Comparison of ENCODE assay signal across 8 cellular contexts in genomic region chr2:42141687-42142475, GRCh38. TPM values are rescaled to one million over a fixed set of nuclear protein-coding genes. Genes with fewer than 3 reads are reported as not detected.
DNase-seq lines count a peak whose midpoint lies in the region; ATAC-seq and TF ChIP-seq lines count a peak whose summit lies in the region.

No MANE protein-coding gene starts in this region.

- peaks cover 0 to 45% (median 33%) of the 10 kb centered on the region in 3 donors for H3K4me1 ChIP-seq in gastroesophageal sphincter

- no peaks in the 10 kb centered on the region for H3K9me3 Mint-ChIP-seq in activated T-helper 17 cell treated with anti-CD3 and anti-CD28 coated beads, Interleukin-2, amount 50 U/mL, for 72 hours

- no peak for TF ChIP-seq EP300 in gastroesophageal sphincter (IDR thresholded peaks at IDR 0.05)

- peak overlapping the region; percentile 88 for H3K27ac Mint-ChIP-seq in activated T-helper 17 cell treated with anti-CD3 and anti-CD28 coated beads, Interleukin-2, amount 50 U/mL, for 72 hours

- H3K4me3 ChIP-seq in gastroesophageal sphincter, result peak overlapping the region in 1 of 2 donors; percentile 23

- H3K36me3 Mint-ChIP-seq in activated T-helper 17 cell treated with anti-CD3 and anti-CD28 coated beads, Interleukin-2, amount 50 U/mL, for 72 hours (ENCODE audit: low read depth), result no peaks in the 10 kb centered on the region

- ATAC-seq in activated T-helper 17 cell treated with anti-CD3 and anti-CD28 coated beads, Interleukin-2, amount 50 U/mL, for 72 hours (replicated peaks), result peak; percentile 78
- peak; percentile 72 for ATAC-seq in gastroesophageal sphincter
- peak; percentile 65 for ATAC-seq in omental fat pad (ENCODE audit: low FRiP score)

- H3K36me3 ChIP-seq in gastroesophageal sphincter, result no peaks in the 10 kb centered on the region

- no peak for TF ChIP-seq POLR2A in gastroesophageal sphincter (IDR thresholded peaks at IDR 0.05)

- no peaks in the 10 kb centered on the region for H3K27me3 ChIP-seq in gastroesophageal sphincter

- DNase-seq in stimulated activated CD4-positive, alpha-beta T cell treated with anti-CD3 and anti-CD28 coated beads, Interleukin-15, amount 100 ng/mL, for 24 hours, result peak; percentile 47
- no peak for DNase-seq in stimulated activated CD4-positive, alpha-beta T cell treated with anti-CD3 and anti-CD28 coated beads, Interleukin-4, amount 100 ng/mL, for 24 hours
- DNase-seq in NCI-H460 (ENCODE audit: extremely low read depth, low read depth) (peak; percentile 78), omental fat pad (ENCODE audit: low spot score) (no peak), posterior cingulate gyrus (no peak), GM19240 (ENCODE audit: insufficient read length, low spot score) (no peak)

- H3K4me1 Mint-ChIP-seq in activated T-helper 17 cell treated with anti-CD3 and anti-CD28 coated beads, Interleukin-2, amount 50 U/mL, for 72 hours, result peaks cover 37% of the 10 kb centered on the region

- intact Hi-C loops in posterior cingulate gyrus (cut with DNase I), result no loop called here

- no peaks in the 10 kb centered on the region for H3K27me3 Mint-ChIP-seq in activated T-helper 17 cell treated with anti-CD3 and anti-CD28 coated beads, Interleukin-2, amount 50 U/mL, for 72 hours

- no peak for TF ChIP-seq CTCF in gastroesophageal sphincter (IDR thresholded peaks at IDR 0.05)
- no peak for TF ChIP-seq CTCF in omental fat pad (IDR thresholded peaks at IDR 0.05)

- peak overlapping the region in 3 of 4 donors; percentile 64 to 66 (median 64) for H3K27ac ChIP-seq in gastroesophageal sphincter

- 1% methylated on average over 12 to 13 of the region's 13 CpGs for WGBS in gastroesophageal sphincter (ENCODE audit: low coverage in 1 of 2), 2 donors

- H3K9me3 ChIP-seq in gastroesophageal sphincter, result no peaks in the 10 kb centered on the region

- peak overlapping the region; percentile 83 for H3K4me3 Mint-ChIP-seq in activated T-helper 17 cell treated with anti-CD3 and anti-CD28 coated beads, Interleukin-2, amount 50 U/mL, for 72 hours

RNA-seq across cellular contexts. Expression of gene EML4, which starts 27.3 kb away (rescaled TPM):
- total RNA-seq in NCI-H460 (2014; rRNA removed; shearing (Covaris generic)), result 36.0 and 36.3 TPM in 2 replicates
- 44.5 and 62.5 TPM in 2 replicates for polyA plus RNA-seq in NCI-H460 (2014; cell fraction: nucleus; rRNA removed)
- total RNA-seq in activated T-helper 17 cell treated with anti-CD3 and anti-CD28 coated beads, Interleukin-2, amount 50 U/mL, for 72 hours, result 10 to 100 TPM; 69.9 to 93.7 TPM
- total RNA-seq in gastroesophageal sphincter, result 10 to 100 TPM; 18.5 to 31.4 (median 23.7) TPM
- 10 to 100 TPM; 33.3 to 79.6 (median 41.5) TPM for total RNA-seq in omental fat pad

Comparison
In these comparisons a context has a peak if more than half of its experiments do, and no peak if none do; other contexts are left out.
1. DNase-seq: peak in stimulated activated CD4-positive, alpha-beta T cell treated with anti-CD3 and anti-CD28 coated beads, Interleukin-15, amount 100 ng/mL, for 24 hours (single experiment) and NCI-H460 (single experiment); none in stimulated activated CD4-positive, alpha-beta T cell treated with anti-CD3 and anti-CD28 coated beads, Interleukin-4, amount 100 ng/mL, for 24 hours (single experiment), omental fat pad (single experiment), posterior cingulate gyrus (0 of 10) and GM19240 (single experiment).
2. Peak in every context shown above with its lines, with median percentiles within 50 percentile points of each other: ATAC-seq.